Comparison of ENCODE assay signal across 1 cellular context in the genomic region with DNA sequence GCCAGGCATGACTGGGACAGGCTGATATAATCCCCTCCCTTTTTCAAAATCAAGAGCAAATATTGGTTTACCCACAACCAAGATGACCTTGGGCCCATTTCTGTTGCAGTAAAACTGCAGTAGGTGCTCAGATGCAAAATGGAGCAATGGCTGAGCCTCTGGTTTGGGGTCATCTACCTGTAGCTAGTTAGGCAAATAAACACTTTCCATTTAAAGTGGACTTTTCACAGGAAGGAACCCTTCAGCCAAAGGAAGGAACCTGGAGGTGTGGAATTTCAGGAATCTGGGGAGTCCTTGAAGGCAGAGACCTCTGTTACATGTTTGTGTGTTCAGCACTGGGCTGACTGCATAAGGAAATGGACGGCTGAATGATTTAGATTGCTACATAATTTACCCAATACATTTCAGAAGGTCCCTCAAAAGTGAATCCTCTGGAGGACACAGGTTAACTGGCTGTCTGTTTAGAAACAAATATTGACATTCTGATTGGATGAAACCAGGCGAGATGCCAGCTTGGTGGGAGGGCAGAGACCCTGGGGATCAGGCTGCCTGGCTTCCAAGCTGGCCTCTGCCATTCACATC.
TF ChIP-seq lines count a peak whose summit lies in the region.

No MANE protein-coding gene starts in this region.

TF ChIP-seq in GM23338, 12 proteins besides CTCF, POLR2A, EP300 and RAD21 (continued from another document):
- TF ChIP-seq, protein P1, sequence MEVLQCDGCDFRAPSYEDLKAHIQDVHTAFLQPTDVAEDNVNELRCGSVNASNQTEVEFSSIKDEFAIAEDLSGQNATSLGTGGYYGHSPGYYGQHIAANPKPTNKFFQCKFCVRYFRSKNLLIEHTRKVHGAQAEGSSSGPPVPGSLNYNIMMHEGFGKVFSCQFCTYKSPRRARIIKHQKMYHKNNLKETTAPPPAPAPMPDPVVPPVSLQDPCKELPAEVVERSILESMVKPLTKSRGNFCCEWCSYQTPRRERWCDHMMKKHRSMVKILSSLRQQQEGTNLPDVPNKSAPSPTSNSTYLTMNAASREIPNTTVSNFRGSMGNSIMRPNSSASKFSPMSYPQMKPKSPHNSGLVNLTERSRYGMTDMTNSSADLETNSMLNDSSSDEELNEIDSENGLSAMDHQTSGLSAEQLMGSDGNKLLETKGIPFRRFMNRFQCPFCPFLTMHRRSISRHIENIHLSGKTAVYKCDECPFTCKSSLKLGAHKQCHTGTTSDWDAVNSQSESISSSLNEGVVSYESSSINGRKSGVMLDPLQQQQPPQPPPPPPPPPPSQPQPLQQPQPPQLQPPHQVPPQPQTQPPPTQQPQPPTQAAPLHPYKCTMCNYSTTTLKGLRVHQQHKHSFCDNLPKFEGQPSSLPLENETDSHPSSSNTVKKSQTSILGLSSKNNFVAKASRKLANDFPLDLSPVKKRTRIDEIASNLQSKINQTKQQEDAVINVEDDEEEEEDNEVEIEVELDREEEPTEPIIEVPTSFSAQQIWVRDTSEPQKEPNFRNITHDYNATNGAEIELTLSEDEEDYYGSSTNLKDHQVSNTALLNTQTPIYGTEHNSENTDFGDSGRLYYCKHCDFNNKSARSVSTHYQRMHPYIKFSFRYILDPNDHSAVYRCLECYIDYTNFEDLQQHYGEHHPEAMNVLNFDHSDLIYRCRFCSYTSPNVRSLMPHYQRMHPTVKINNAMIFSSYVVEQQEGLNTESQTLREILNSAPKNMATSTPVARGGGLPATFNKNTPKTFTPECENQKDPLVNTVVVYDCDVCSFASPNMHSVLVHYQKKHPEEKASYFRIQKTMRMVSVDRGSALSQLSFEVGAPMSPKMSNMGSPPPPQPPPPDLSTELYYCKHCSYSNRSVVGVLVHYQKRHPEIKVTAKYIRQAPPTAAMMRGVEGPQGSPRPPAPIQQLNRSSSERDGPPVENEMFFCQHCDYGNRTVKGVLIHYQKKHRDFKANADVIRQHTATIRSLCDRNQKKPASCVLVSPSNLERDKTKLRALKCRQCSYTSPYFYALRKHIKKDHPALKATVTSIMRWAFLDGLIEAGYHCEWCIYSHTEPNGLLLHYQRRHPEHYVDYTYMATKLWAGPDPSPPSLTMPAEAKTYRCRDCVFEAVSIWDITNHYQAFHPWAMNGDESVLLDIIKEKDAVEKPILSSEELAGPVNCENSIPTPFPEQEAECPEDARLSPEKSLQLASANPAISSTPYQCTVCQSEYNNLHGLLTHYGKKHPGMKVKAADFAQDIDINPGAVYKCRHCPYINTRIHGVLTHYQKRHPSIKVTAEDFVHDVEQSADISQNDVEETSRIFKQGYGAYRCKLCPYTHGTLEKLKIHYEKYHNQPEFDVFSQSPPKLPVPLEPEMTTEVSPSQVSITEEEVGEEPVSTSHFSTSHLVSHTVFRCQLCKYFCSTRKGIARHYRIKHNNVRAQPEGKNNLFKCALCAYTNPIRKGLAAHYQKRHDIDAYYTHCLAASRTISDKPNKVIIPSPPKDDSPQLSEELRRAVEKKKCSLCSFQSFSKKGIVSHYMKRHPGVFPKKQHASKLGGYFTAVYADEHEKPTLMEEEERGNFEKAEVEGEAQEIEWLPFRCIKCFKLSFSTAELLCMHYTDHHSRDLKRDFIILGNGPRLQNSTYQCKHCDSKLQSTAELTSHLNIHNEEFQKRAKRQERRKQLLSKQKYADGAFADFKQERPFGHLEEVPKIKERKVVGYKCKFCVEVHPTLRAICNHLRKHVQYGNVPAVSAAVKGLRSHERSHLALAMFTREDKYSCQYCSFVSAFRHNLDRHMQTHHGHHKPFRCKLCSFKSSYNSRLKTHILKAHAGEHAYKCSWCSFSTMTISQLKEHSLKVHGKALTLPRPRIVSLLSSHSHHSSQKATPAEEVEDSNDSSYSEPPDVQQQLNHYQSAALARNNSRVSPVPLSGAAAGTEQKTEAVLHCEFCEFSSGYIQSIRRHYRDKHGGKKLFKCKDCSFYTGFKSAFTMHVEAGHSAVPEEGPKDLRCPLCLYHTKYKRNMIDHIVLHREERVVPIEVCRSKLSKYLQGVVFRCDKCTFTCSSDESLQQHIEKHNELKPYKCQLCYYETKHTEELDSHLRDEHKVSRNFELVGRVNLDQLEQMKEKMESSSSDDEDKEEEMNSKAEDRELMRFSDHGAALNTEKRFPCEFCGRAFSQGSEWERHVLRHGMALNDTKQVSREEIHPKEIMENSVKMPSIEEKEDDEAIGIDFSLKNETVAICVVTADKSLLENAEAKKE (CRISPR knock-in tag; IDR thresholded peaks at IDR 0.05) = no peak
- TF ChIP-seq STAT1 (IDR thresholded peaks at IDR 0.05; ENCODE audit: unreplicated experiment) = no peak
TF ChIP-seq in GM23338: peak in this region for 0.
